Comparison of ENCODE assay signal across 11 cellular contexts in genomic region chr15:28022181-28022580, GRCh38.
DNase-seq lines count a peak whose midpoint lies in the region; ATAC-seq and TF ChIP-seq lines count a peak whose summit lies in the region.
"Had no signal": no experiment of that assay in that cellular context is flagged by ENCODE, and none has a peak within 500 bp of the region (broad histone marks: within the 10 kb centered on the region; RNA-seq: fewer than 3 reads in every experiment).

No MANE protein-coding gene starts in this region.

- BruUV-seq in MCF 10A (replicated peaks; lab: Mats Ljungman, UMichigan): no TSS peak

- no peaks in the 10 kb centered on the region for H3K36me3 ChIP-seq in SK-N-SH (replicated peaks in 1 of 2; ENCODE audit: control insufficient read depth in 1 of 2, insufficient read depth in 2 of 2, low read length in 1 of 2)
- no peaks in the 10 kb centered on the region for H3K36me3 ChIP-seq in colonic mucosa
- no peaks in the 10 kb centered on the region for H3K36me3 ChIP-seq in osteoblast (ENCODE audit: insufficient read depth, low read length)
- H3K36me3 ChIP-seq: HAP-1, Peyer's patch had no signal

- no peak overlapping the region for H3K4me2 ChIP-seq in SK-N-SH
- no peak overlapping the region for H3K4me2 ChIP-seq in osteoblast (ENCODE audit: insufficient read depth, low read length)

- no peak for TF ChIP-seq CTCF in SK-N-SH (IDR thresholded peaks at IDR 0.05)
- no peak for TF ChIP-seq CTCF in colonic mucosa (IDR thresholded peaks at IDR 0.05)
- no peak for TF ChIP-seq CTCF in osteoblast (IDR thresholded peaks at IDR 0.05; ENCODE audit: extremely low read depth, low read depth, low read length)
- no peak for TF ChIP-seq CTCF in MCF 10A (IDR thresholded peaks at IDR 0.05; ENCODE audit: unreplicated experiment)

- TF ChIP-seq RAD21 in SK-N-SH (IDR thresholded peaks at IDR 0.05; ENCODE audit: low read length): no peak

- peak overlapping the region in 1 of 2 experiments; percentile 74; a peak in 2 of 4 replicates for H3K27ac ChIP-seq in SK-N-SH (ENCODE audit: low read depth in 2 of 2, low read length in 1 of 2)
- H3K27ac ChIP-seq in colonic mucosa: no peak overlapping the region
- H3K27ac ChIP-seq in osteoblast (ENCODE audit: low read depth, low read length): no peak overlapping the region
- H3K27ac ChIP-seq: Peyer's patch had no signal

- H3K9me3 Mint-ChIP-seq in MCF 10A (ENCODE audit: unreplicated experiment): peaks cover 31% of the 10 kb centered on the region

- no peak overlapping the region for H2AFZ ChIP-seq in SK-N-SH (ENCODE audit: low read depth)
- H2AFZ ChIP-seq in osteoblast (ENCODE audit: low read length): no peak overlapping the region

- no peaks in the 10 kb centered on the region for H3K9me3 ChIP-seq in SK-N-SH
- H3K9me3 ChIP-seq in colonic mucosa: no peaks in the 10 kb centered on the region
- no peaks in the 10 kb centered on the region for H3K9me3 ChIP-seq in osteoblast (ENCODE audit: low read depth, low read length)
- H3K9me3 ChIP-seq: HAP-1, Peyer's patch had no signal

- H3K27me3 Mint-ChIP-seq in MCF 10A (ENCODE audit: insufficient read depth, unreplicated experiment): no peaks in the 10 kb centered on the region
- H3K27me3 Mint-ChIP-seq: IgD-negative memory B cell had no signal

- H3K9me2 ChIP-seq in SK-N-SH: no peaks in the 10 kb centered on the region

- CTCF ChIA-PET in SK-N-SH (lab: Yijun Ruan, JAX) (interaction anchor here (0.5 to 5.4 kb wide), 49 partner anchors 10 to 1132 kb away, joined by 3 to 44 read pairs (median 4); partner anchors contain the start of gene OCA2), MCF 10A (lab: Yijun Ruan, JAX) (interaction anchor here (0.6 kb wide), 1 partner anchor 1175 kb away, joined by 4 read pairs; no protein-coding TSS in a partner anchor)

- H3K27me3 ChIP-seq in SK-N-SH (ENCODE audit: insufficient read depth): no peaks in the 10 kb centered on the region
- H3K27me3 ChIP-seq in colonic mucosa: no peaks in the 10 kb centered on the region
- H3K27me3 ChIP-seq in osteoblast (ENCODE audit: insufficient read depth, low read length): no peaks in the 10 kb centered on the region
- H3K27me3 ChIP-seq: Peyer's patch had no signal

- POLR2A ChIA-PET in SK-N-SH (lab: Yijun Ruan, JAX): interaction anchor here (1.1 kb wide), 1 partner anchor 76 kb away, joined by 3 read pairs; no protein-coding TSS in a partner anchor
- POLR2A ChIA-PET in MCF 10A (lab: Yijun Ruan, JAX): interaction anchor here (0.6 kb wide), 1 partner anchor 34 kb away, joined by 3 read pairs; no protein-coding TSS in a partner anchor

- no peaks in the 10 kb centered on the region for H3F3A ChIP-seq in SK-N-SH (replicated peaks; ENCODE audit: insufficient read depth)

- peaks cover 0 to 23% of the 10 kb centered on the region in 2 experiments; a peak in 2 of 4 replicates for H3K4me1 ChIP-seq in SK-N-SH (ENCODE audit: control insufficient read depth in 1 of 2, insufficient read depth in 2 of 2, low read depth in 1 of 2, low read length in 1 of 2)
- no peaks in the 10 kb centered on the region for H3K4me1 ChIP-seq in colonic mucosa
- H3K4me1 ChIP-seq in osteoblast (ENCODE audit: insufficient read depth, low read length): no peaks in the 10 kb centered on the region
- H3K4me1 ChIP-seq: HAP-1 had no signal

- no peak for ATAC-seq in SK-N-SH treated with all-trans-retinoic acid at 6 μM for 48 hours

- H3K4me3 ChIP-seq in SK-N-SH (ENCODE audit: low read depth in 2 of 2, low read length in 1 of 2): no peak overlapping the region
- no peak overlapping the region for H3K4me3 ChIP-seq in colonic mucosa
- no peak overlapping the region for H3K4me3 ChIP-seq in osteoblast (ENCODE audit: insufficient read depth, low read length)
- H3K4me3 ChIP-seq: HAP-1, Peyer's patch had no signal

- no peak overlapping the region for H3K4me3 Mint-ChIP-seq in MCF 10A (ENCODE audit: unreplicated experiment)
- H3K4me3 Mint-ChIP-seq: CD8-positive, alpha-beta memory T cell; IgD-negative memory B cell had no signal

- H4K20me1 ChIP-seq in SK-N-SH (ENCODE audit: insufficient read depth) (no peaks in the 10 kb centered on the region), osteoblast (ENCODE audit: insufficient read depth, low read length) (no peaks in the 10 kb centered on the region)

- no peaks in the 10 kb centered on the region for H3K36me3 Mint-ChIP-seq in MCF 10A (ENCODE audit: insufficient read depth, unreplicated experiment)
- H3K36me3 Mint-ChIP-seq: CD8-positive, alpha-beta memory T cell; IgD-negative memory B cell had no signal

- no peak for TF ChIP-seq EP300 in SK-N-SH (IDR thresholded peaks at IDR 0.05; ENCODE audit: borderline replicate concordance in 1 of 2, low read depth in 1 of 2, low read length in 1 of 2)

- WGBS in SK-N-SH (ENCODE audit: low lambda C conversion rate): 49% methylated on average over 13 of the region's 13 CpGs

- H3K4me1 Mint-ChIP-seq in MCF 10A (ENCODE audit: insufficient read depth, unreplicated experiment): no peaks in the 10 kb centered on the region
- H3K4me1 Mint-ChIP-seq: CD8-positive, alpha-beta memory T cell; IgD-negative memory B cell had no signal

- no peak overlapping the region for H3K9ac ChIP-seq in SK-N-SH
- H3K9ac ChIP-seq in colonic mucosa (ENCODE audit: low read depth in 2 of 2, low read length in 2 of 2): no peak overlapping the region

- DNase-seq in SK-N-SH: peak; percentile 50
- DNase-seq in colonic mucosa: peak; percentile 12
- DNase-seq in osteoblast (ENCODE audit: insufficient read length, low spot score, missing footprints): peak; percentile 18
- DNase-seq in SKM-1 treated with dmso at 0.1 percent for 144 hours (lab: John Stamatoyannopoulos, UW; ENCODE audit: unreplicated experiment): no peak
- DNase-seq in H4 (ENCODE audit: low spot score): no peak
- no peak for DNase-seq in MCF 10A (ENCODE audit: unreplicated experiment)
- DNase-seq: CD8-positive, alpha-beta memory T cell had no signal

- H3K79me2 ChIP-seq in SK-N-SH (ENCODE audit: insufficient read depth): no peaks in the 10 kb centered on the region
- no peaks in the 10 kb centered on the region for H3K79me2 ChIP-seq in osteoblast (ENCODE audit: insufficient read depth, low read length)

- intact Hi-C loops in colonic mucosa (cut with DNase I): no loop called here
- intact Hi-C loops in MCF 10A (cut with micrococcal nuclease): no loop called here

- H3K27ac Mint-ChIP-seq in MCF 10A (ENCODE audit: low read depth, unreplicated experiment): no peak overlapping the region
- H3K27ac Mint-ChIP-seq: CD8-positive, alpha-beta memory T cell; IgD-negative memory B cell had no signal

TF ChIP-seq in SK-N-SH, 30 proteins besides CTCF, POLR2A, EP300 and RAD21:
- no peak; the same call in 1 of the 2 replicates for TF ChIP-seq GATA2 (CRISPR knock-in tag; IDR thresholded peaks at IDR 0.05)

TF ChIP-seq in SK-N-SH treated with all-trans-retinoic acid at 6 μM for 48 hours, 23 proteins besides CTCF, POLR2A, EP300 and RAD21:
- TF ChIP-seq BACH2 (CRISPR knock-in tag; IDR thresholded peaks at IDR 0.05; ENCODE audit: borderline replicate concordance) (no peak), PPARA (CRISPR knock-in tag; IDR thresholded peaks at IDR 0.05; ENCODE audit: borderline replicate concordance) (no peak), TOX (CRISPR knock-in tag; IDR thresholded peaks at IDR 0.05; ENCODE audit: borderline replicate concordance) (no peak), ISL1 (CRISPR knock-in tag; IDR thresholded peaks at IDR 0.05) (no peak), ZC3H10 (CRISPR knock-in tag; IDR thresholded peaks at IDR 0.05) (no peak), ZFP3 (CRISPR knock-in tag; IDR thresholded peaks at IDR 0.05) (no peak), OSR1 (CRISPR knock-in tag; IDR thresholded peaks at IDR 0.05) (no peak), CSDC2 (CRISPR knock-in tag; IDR thresholded peaks at IDR 0.05) (no peak)

Comparison
In these comparisons a context has a peak if more than half of its experiments do, and no peak if none do; other contexts are left out.
1. DNase-seq: peak in SK-N-SH (single experiment), colonic mucosa (single experiment) and osteoblast (single experiment); none in SKM-1 treated with dmso at 0.1 percent for 144 hours (single experiment), H4 (single experiment) and MCF 10A (single experiment).